In the genomic region with DNA sequence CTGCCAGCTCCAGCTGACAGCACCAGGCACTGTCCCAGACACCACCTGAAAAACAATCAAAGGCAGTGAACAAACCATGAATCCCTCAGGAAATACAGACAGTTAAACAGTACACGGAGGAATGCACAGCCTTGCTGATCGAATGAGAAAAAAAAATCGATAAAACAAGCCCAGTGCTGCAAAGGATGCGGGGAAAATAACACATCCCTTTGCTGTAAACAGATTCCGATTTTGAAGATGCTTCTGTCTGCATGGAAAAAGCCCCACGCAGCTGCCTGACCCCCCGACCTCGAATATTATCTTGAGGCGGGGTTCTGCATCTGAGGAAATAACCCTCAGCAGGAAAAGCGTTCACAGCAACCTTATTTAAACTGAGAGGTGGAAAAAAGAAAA, we compare ENCODE assay signal across 13 cellular contexts. TPM values are rescaled to one million over a fixed set of nuclear protein-coding genes. Genes with fewer than 3 reads are reported as not detected.
DNase-seq lines count a peak whose midpoint lies in the region; ATAC-seq, FAIRE-seq and TF ChIP-seq lines count a peak whose summit lies in the region.
"Had no signal": no experiment of that assay in that cellular context is flagged by ENCODE, and none has a peak within 500 bp of the region (broad histone marks: within the 10 kb centered on the region; RNA-seq: fewer than 3 reads in every experiment).

No MANE protein-coding gene starts in this region.

- H3K79me2 ChIP-seq in MM.1S (ENCODE audit: low read length) (no peaks in the 10 kb centered on the region), H1 (ENCODE audit: control insufficient read depth in 1 of 2, insufficient read depth in 2 of 2, low read length in 2 of 2) (no peaks in the 10 kb centered on the region)

- H3F3A ChIP-seq in MM.1S (ENCODE audit: insufficient read depth, low read length), result 0 out of 2 replicates have a peak, but pooled peaks cover 4% of the 10 kb centered on the region

- FAIRE-seq in H1 (lab: Jason Lieb, UNC), result no peak
- FAIRE-seq: A204.1 had no signal

- no peak for TF ChIP-seq POLR2A in H1 (IDR thresholded peaks at IDR 0.05; ENCODE audit: control extremely low read depth in 1 of 2, low read depth in 2 of 2, low read length in 2 of 2)

- no peak for TF ChIP-seq CTCF in MM.1S (IDR thresholded peaks at IDR 0.05; ENCODE audit: low read length)
- TF ChIP-seq CTCF in H1 (IDR thresholded peaks at IDR 0.05; ENCODE audit: control extremely low read depth in 1 of 3, insufficient read depth in 1 of 3, low read depth in 1 of 3, low read length in 3 of 3), result no peak
- no peak for TF ChIP-seq CTCF in psoas muscle (IDR thresholded peaks at IDR 0.05)

- CTCF ChIA-PET in H1 (lab: Charles Lee; ENCODE audit: partially characterized antibody), result interaction anchor here (0.7 to 3.3 kb wide), 19 partner anchors 8 to 79 kb away, joined by 3 to 18 read pairs (median 4); no protein-coding TSS in a partner anchor

- no peaks in the 10 kb centered on the region for H3K79me1 ChIP-seq in H1 (ENCODE audit: low read depth, low read length)

- no peak overlapping the region for H2BK120ac ChIP-seq in H1 (replicated peaks; ENCODE audit: low read depth, low read length)

- H3K36me3 ChIP-seq in MM.1S (replicated peaks; ENCODE audit: insufficient read depth, low read length), result no peaks in the 10 kb centered on the region
- H3K36me3 ChIP-seq in H1 (ENCODE audit: control insufficient read depth in 2 of 4, insufficient read depth in 4 of 4, low read length in 3 of 4), result no peaks in the 10 kb centered on the region
- H3K36me3 ChIP-seq in psoas muscle (ENCODE audit: insufficient read depth in 1 of 2, low read depth in 1 of 2), result no peaks in the 10 kb centered on the region
- H3K36me3 ChIP-seq: adrenal gland, left lung had no signal

- no peaks in the 10 kb centered on the region for H3K36me3 Mint-ChIP-seq in activated T-cell treated with anti-CD3 and anti-CD28 coated beads, Interleukin-2, amount 50 U/mL, for 4 hours (ENCODE audit: insufficient read depth)

- H3K4me1 Mint-ChIP-seq in activated T-cell treated with anti-CD3 and anti-CD28 coated beads, Interleukin-2, amount 50 U/mL, for 4 hours (ENCODE audit: low read depth), result peaks cover 54% of the 10 kb centered on the region

- ATAC-seq in psoas muscle (no peak), HG02870 (IDR thresholded peaks at IDR 0.05; ENCODE audit: unreplicated experiment) (no peak)
- no peak for ATAC-seq in activated T-cell treated with anti-CD3 and anti-CD28 coated beads, Interleukin-2, amount 50 U/mL, for 4 hours

- H3K56ac ChIP-seq in H1 (replicated peaks; ENCODE audit: insufficient read length, low read depth, low read length), result no peak overlapping the region

- H3K27me3 ChIP-seq in MM.1S (replicated peaks; ENCODE audit: insufficient read depth, low read length), result no peaks in the 10 kb centered on the region
- H3K27me3 ChIP-seq in H1 (replicated peaks in 1 of 4; ENCODE audit: control insufficient read depth in 3 of 4, extremely low read depth in 1 of 4, insufficient read depth in 3 of 4, low read length in 3 of 4), result no peaks in the 10 kb centered on the region
- no peaks in the 10 kb centered on the region for H3K27me3 ChIP-seq in psoas muscle (ENCODE audit: insufficient read depth in 3 of 3, low read length in 2 of 3)
- H3K27me3 ChIP-seq: adrenal gland, left lung had no signal

- no peak overlapping the region for H3K23ac ChIP-seq in H1 (ENCODE audit: insufficient read length)

- H3K4ac ChIP-seq in H1 (replicated peaks; ENCODE audit: insufficient read length, low read depth, low read length), result no peak overlapping the region

- no peak overlapping the region for H2AK5ac ChIP-seq in H1 (ENCODE audit: low read depth, low read length)

- no peaks in the 10 kb centered on the region for H3K9me2 ChIP-seq in MM.1S (replicated peaks; ENCODE audit: insufficient read depth, low read length)

- TF ChIP-seq RAD21 in H1 (IDR thresholded peaks at IDR 0.05 in 1 of 2, conservative IDR thresholded peaks at IDR 0.05 in 1 of 2; ENCODE audit: low read depth in 2 of 2, low read length in 2 of 2), result no peak

- H2BK12ac ChIP-seq in H1 (ENCODE audit: low read depth, low read length), result 0 out of 2 replicates have a peak overlapping the region, but pooled peaks have one; percentile 12

- no peaks in the 10 kb centered on the region for H3K23me2 ChIP-seq in H1 (ENCODE audit: low read depth, low read length)

- POLR2A ChIA-PET in H1 (lab: Charles Lee; ENCODE audit: partially characterized antibody), result interaction anchor here (1.1 kb wide), 2 partner anchors 16 to 47 kb away, joined by 3 to 4 read pairs; no protein-coding TSS in a partner anchor

- H3K27me3 Mint-ChIP-seq in activated T-cell treated with anti-CD3 and anti-CD28 coated beads, Interleukin-2, amount 50 U/mL, for 4 hours (ENCODE audit: low read depth), result no peaks in the 10 kb centered on the region

- H3K27ac ChIP-seq in MM.1S (ENCODE audit: low read length) (no peak overlapping the region), H1 (ENCODE audit: low read depth, low read length) (no peak overlapping the region), psoas muscle (peak overlapping the region; percentile 85)
- H3K27ac ChIP-seq: adrenal gland had no signal

- H3K18ac ChIP-seq in H1 (ENCODE audit: extremely low read depth, low read length), result no peak overlapping the region

- H3K4me3 ChIP-seq in MM.1S (ENCODE audit: low read length) (no peak overlapping the region), H1 (ENCODE audit: extremely low read depth in 1 of 4, insufficient read depth in 2 of 4, low read depth in 3 of 4, low read length in 4 of 4) (no peak overlapping the region), psoas muscle (peak overlapping the region; percentile 9)
- H3K4me3 ChIP-seq: adrenal gland, left lung had no signal

- H4K8ac ChIP-seq in H1 (ENCODE audit: extremely low read depth, insufficient read depth, low read length), result no peak overlapping the region

- peaks cover 33% of the 10 kb centered on the region for H3K4me1 ChIP-seq in MM.1S (ENCODE audit: low read length)
- peaks cover 0 to 11% (median 7%) of the 10 kb centered on the region in 4 experiments; a peak in 5 of 7 replicates for H3K4me1 ChIP-seq in H1 (replicated peaks in 1 of 4; ENCODE audit: control insufficient read depth in 3 of 4, insufficient read depth in 4 of 4, low read length in 3 of 4)
- H3K4me1 ChIP-seq in psoas muscle, result peaks cover 56% of the 10 kb centered on the region

- H3K9me3 ChIP-seq in MM.1S (replicated peaks; ENCODE audit: insufficient read depth, low read length) (no peaks in the 10 kb centered on the region), H1 (ENCODE audit: insufficient read depth in 2 of 2, low read depth in 1 of 2, low read length in 1 of 2) (no peaks in the 10 kb centered on the region), psoas muscle (no peaks in the 10 kb centered on the region)
- H3K9me3 ChIP-seq: adrenal gland, left lung had no signal

- no peaks in the 10 kb centered on the region for H3K9me3 Mint-ChIP-seq in activated T-cell treated with anti-CD3 and anti-CD28 coated beads, Interleukin-2, amount 50 U/mL, for 4 hours

- H2AFZ ChIP-seq in MM.1S (ENCODE audit: low read length) (peak overlapping the region; percentile 16; the same call in 1 of the 2 replicates), H1 (ENCODE audit: low read length) (no peak overlapping the region)

- 89% methylated on average over 10 of the region's 10 CpGs; no CpG with 5 or more reads in 1 of the 2 experiments for WGBS in H1 (ENCODE audit: extremely low coverage in 1 of 2, insufficient coverage in 1 of 2, insufficient read length in 1 of 2, insufficient replicate concordance in 2 of 2, low coverage in 1 of 2, low lambda C conversion rate in 2 of 2, missing lambda C conversion rate in 1 of 2), 2 experiments
- 50 to 57% (median 55%) methylated on average over 10 of the region's 10 CpGs for WGBS in psoas muscle, 3 donors

- no peak overlapping the region for H3K9ac ChIP-seq in MM.1S (ENCODE audit: low read length)
- no peak overlapping the region for H3K9ac ChIP-seq in H1 (replicated peaks in 1 of 4; ENCODE audit: extremely low read depth in 1 of 4, low read depth in 3 of 4, low read length in 3 of 4)

- no peak overlapping the region for H4K91ac ChIP-seq in H1 (replicated peaks; ENCODE audit: insufficient read length, low read length)

- H4K20me1 ChIP-seq in MM.1S (ENCODE audit: insufficient read depth, low read length), result no peaks in the 10 kb centered on the region
- H4K20me1 ChIP-seq in H1 (replicated peaks in 1 of 2; ENCODE audit: control insufficient read depth in 1 of 2, insufficient read depth in 2 of 2, low read length in 2 of 2), result no peaks in the 10 kb centered on the region

- no peak overlapping the region for H3K14ac ChIP-seq in H1 (ENCODE audit: insufficient read length)

- TF ChIP-seq EP300 in H1 (IDR thresholded peaks at IDR 0.05; ENCODE audit: borderline replicate concordance in 1 of 2, low read depth in 2 of 2, low read length in 2 of 2), result no peak

- intact Hi-C loops in psoas muscle (cut with DNase I), result loop anchor here (2.0 to 5.0 kb wide), 3 partner anchors 36 to 42 kb away; no protein-coding TSS in a partner anchor

- no peak overlapping the region for H2BK15ac ChIP-seq in H1 (ENCODE audit: low read length)

- H3K4me3 Mint-ChIP-seq in activated T-cell treated with anti-CD3 and anti-CD28 coated beads, Interleukin-2, amount 50 U/mL, for 4 hours, result no peak overlapping the region
- H3K4me3 Mint-ChIP-seq: dendritic cell treated with granulocyte-macrophage colony-stimulating factor and Interleukin-4, amounts not matched to agents 40 ng/mL and 50 ng/mL, for 4 days; nephron progenitor cell had no signal

- no peak overlapping the region for H2BK20ac ChIP-seq in H1 (ENCODE audit: low read length)

- no peak overlapping the region for H4K5ac ChIP-seq in H1 (ENCODE audit: insufficient read length, low read depth, low read length)

- H2BK5ac ChIP-seq in H1 (ENCODE audit: low read depth, low read length), result no peak overlapping the region

- H3K4me2 ChIP-seq in MM.1S (ENCODE audit: low read depth, low read length), result peak overlapping the region; percentile 26; the same call in 1 of the 2 replicates
- H3K4me2 ChIP-seq in H1 (ENCODE audit: insufficient read depth in 1 of 2, low read depth in 2 of 2, low read length in 2 of 2), result no peak overlapping the region

- DNase-seq in NCI-H748 (lab: John Stamatoyannopoulos, UW; ENCODE audit: unreplicated experiment) (peak; percentile 80), NCI-H748 treated with DMSO at 0.1 percent for 48 hours (lab: John Stamatoyannopoulos, UW) (no peak), MM.1S (no peak), H1 (ENCODE audit: low read depth in 1 of 2, low spot score in 2 of 2) (no peak), psoas muscle (no peak), occipital lobe (lab: John Stamatoyannopoulos, UW) (no peak)
- DNase-seq in activated T-cell treated with anti-CD3 and anti-CD28 coated beads, Interleukin-2, amount 50 U/mL, for 4 hours, result no peak
- DNase-seq: nephron progenitor cell had no signal

RNA-seq across cellular contexts. Expression of gene RBM38, which starts 43.9 kb away (rescaled TPM):
- 57.7 and 60.1 TPM in 2 replicates for total RNA-seq in H1 (2021; fragmentation: NEBNext Ultra II Directional; extraction: Animal tissue kit (Norgen Biotek cat#: 25700))
- polyA plus RNA-seq in H1 (2011; rRNA removed) (109 and 131 TPM in 2 replicates), psoas muscle (100 to 1,000 TPM; 135 to 308 (median 144) TPM)
- polyA plus RNA-seq in H1 (2011; cell fraction: cytosol; rRNA removed), result 71.9 TPM
- 75.2 TPM for polyA plus RNA-seq in H1 (2011; cell fraction: nucleus; rRNA removed)
- polyA plus RNA-seq in H1 (2012, experiment 1 of 2), result 32.3 to 58.0 TPM (median 56.1 TPM) in 4 replicates
- 61.6 TPM for polyA plus RNA-seq in H1 (2012, experiment 2 of 2)
- 53.7 TPM for polyA plus RNA-seq in H1 (2013, experiment 1 of 2)
- polyA plus RNA-seq in H1 (2013, experiment 2 of 2), result 52.7 TPM
- polyA minus RNA-seq in H1 (2011; rRNA and poly(A)+ RNA removed), result 16.3 and 19.0 TPM in 2 replicates
- 49.0 TPM for polyA minus RNA-seq in H1 (2011; cell fraction: cytosol; rRNA and poly(A)+ RNA removed)
- 23.7 TPM for polyA minus RNA-seq in H1 (2011; cell fraction: nucleus; rRNA and poly(A)+ RNA removed)
- total RNA-seq in psoas muscle (100 to 1,000 TPM in 2 of 4 donors, 10 to 100 TPM in 2; 73.2 to 202 (median 93.0) TPM), occipital lobe (11.2 TPM)
- 100 to 1,000 TPM; 123 to 172 (median 129) TPM for total RNA-seq in activated T-cell treated with anti-CD3 and anti-CD28 coated beads, Interleukin-2, amount 50 U/mL, for 4 hours
